Comparison of ENCODE assay signal across 13 cellular contexts in the genomic region with DNA sequence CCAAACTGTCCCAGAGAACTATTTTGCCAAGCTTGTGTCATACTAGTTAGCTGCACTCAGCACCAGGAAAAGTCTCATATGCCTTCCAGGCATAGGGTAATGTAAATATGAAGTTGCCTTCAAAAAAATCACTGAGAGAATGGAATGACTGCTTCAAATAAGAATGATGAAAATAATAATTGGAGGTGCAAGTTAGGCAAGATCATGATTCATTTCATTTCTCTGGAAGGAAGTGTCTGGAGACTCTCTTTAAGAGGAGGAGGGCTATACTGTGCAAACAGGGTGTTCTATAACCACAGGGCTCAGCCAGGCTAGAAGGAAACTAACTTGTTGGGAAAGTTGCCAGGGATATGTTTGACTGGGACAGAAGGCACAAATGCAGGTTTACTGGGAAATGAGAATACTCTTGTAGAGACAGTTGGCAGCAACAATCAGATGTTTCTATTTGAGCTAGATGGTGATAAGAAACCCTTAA. TPM values are rescaled to one million over a fixed set of nuclear protein-coding genes. Genes with fewer than 3 reads are reported as not detected.
A peak's percentile ranks its signal among the peaks of the same experiment; 100 is the strongest.
DNase-seq lines count a peak whose midpoint lies in the region; ATAC-seq, FAIRE-seq and TF ChIP-seq lines count a peak whose summit lies in the region.
"Had no signal": no experiment of that assay in that cellular context is flagged by ENCODE, and none has a peak within 500 bp of the region (broad histone marks: within the 10 kb centered on the region; RNA-seq: fewer than 3 reads in every experiment).

No MANE protein-coding gene starts in this region.

- H3K27ac ChIP-seq in brain microvascular endothelial cell: no peak overlapping the region

- H3K27ac Mint-ChIP-seq in T-helper 17 cell: peak overlapping the region; percentile 61
- H3K27ac Mint-ChIP-seq: CD14-positive monocyte; stimulated activated naive CD8-positive, alpha-beta T cell treated with anti-CD3 and anti-CD28 coated beads, Interleukin-15, amount 100 ng/mL, for 72 hours had no signal

- no peak overlapping the region for H3K4me3 Mint-ChIP-seq in T-helper 17 cell
- H3K4me3 Mint-ChIP-seq: CD14-positive monocyte; stimulated activated naive CD8-positive, alpha-beta T cell treated with anti-CD3 and anti-CD28 coated beads, Interleukin-15, amount 100 ng/mL, for 72 hours had no signal

- CTCF ChIA-PET in GM10248 (lab: Yijun Ruan, JAX): interaction anchor here (0.9 to 2.4 kb wide), 8 partner anchors 9 to 44 kb away, joined by 3 to 11 read pairs (median 4); no protein-coding TSS in a partner anchor

- POLR2A ChIA-PET in GM10248 (lab: Yijun Ruan, JAX): no interaction called here

- ATAC-seq in T-helper 17 cell: no peak
- ATAC-seq: stimulated activated naive CD8-positive, alpha-beta T cell treated with anti-CD3 and anti-CD28 coated beads, Interleukin-15, amount 100 ng/mL, for 72 hours had no signal

- DNase-seq in AML-193 (lab: John Stamatoyannopoulos, UW) (peak; percentile 45 to 48), G401 (ENCODE audit: low spot score) (peak; percentile 37), T-helper 17 cell (no peak), NCI-H2171 (lab: John Stamatoyannopoulos, UW) (no peak), Ammon's horn (ENCODE audit: low spot score) (no peak), brain microvascular endothelial cell (no peak), GM10248 (ENCODE audit: extremely low spot score) (no peak)
- DNase-seq: activated CD4-positive, alpha-beta T cell treated with anti-CD3 and anti-CD28 coated beads, Interleukin-2, amount 50 U/mL, for 48 hours; Right ventricle myocardium superior; stimulated activated naive CD8-positive, alpha-beta T cell treated with anti-CD3 and anti-CD28 coated beads, Interleukin-15, amount 100 ng/mL, for 72 hours had no signal

- H3K4me1 Mint-ChIP-seq in T-helper 17 cell: peaks cover 40% of the 10 kb centered on the region

- in situ Hi-C loops in G401 (cut with HindIII; ENCODE audit: low sequenced_read_pairs): no loop called here
- in situ Hi-C loops in brain microvascular endothelial cell (cut with HindIII; ENCODE audit: low pct_ligation_motif_present, low sequenced_read_pairs): no loop called here

- no peaks in the 10 kb centered on the region for H3K36me3 ChIP-seq in brain microvascular endothelial cell (replicated peaks)

- TF ChIP-seq CTCF in brain microvascular endothelial cell (IDR thresholded peaks at IDR 0.05; ENCODE audit: low read depth, low read length, missing control alignments) (no peak), GM10248 (IDR thresholded peaks at IDR 0.05; ENCODE audit: control extremely low read depth, extremely low read depth, low read depth, missing control alignments) (no peak)

- H3K27me3 Mint-ChIP-seq in T-helper 17 cell: no peaks in the 10 kb centered on the region
- H3K27me3 Mint-ChIP-seq: stimulated activated naive CD8-positive, alpha-beta T cell treated with anti-CD3 and anti-CD28 coated beads, Interleukin-15, amount 100 ng/mL, for 72 hours had no signal

- peaks cover 15% of the 10 kb centered on the region for H3K36me3 Mint-ChIP-seq in T-helper 17 cell (ENCODE audit: low read depth)

- peaks cover 32% of the 10 kb centered on the region for H3K27me3 ChIP-seq in brain microvascular endothelial cell (replicated peaks)

- H3K4me3 ChIP-seq in brain microvascular endothelial cell (ENCODE audit: low read depth, low read length): no peak overlapping the region

- H3K9me3 ChIP-seq in T-helper 17 cell (ENCODE audit: control insufficient read depth, low read length, poor library complexity, severe bottlenecking): no peaks in the 10 kb centered on the region

- peak; percentile 62 for FAIRE-seq in islet of Langerhans (lab: Jason Lieb, UNC)
- FAIRE-seq: HTR-8/SVneo had no signal

RNA-seq across cellular contexts. Expression of gene SIDT1, which starts 4.3 kb away (rescaled TPM):
- not detected in 2 replicates for total RNA-seq in G401 (2014; rRNA removed; shearing (Covaris generic))
- 10 to 100 TPM; 53.8 to 62.5 TPM for total RNA-seq in T-helper 17 cell

RNA-seq across cellular contexts. Expression of gene SPICE1, which starts 21.7 kb away (rescaled TPM):
- total RNA-seq in G401 (2014; rRNA removed; shearing (Covaris generic)): 19.8 and 41.7 TPM in 2 replicates
- 10 to 100 TPM; 13.7 to 16.1 TPM for total RNA-seq in T-helper 17 cell

Comparison
In these comparisons a context has a peak if more than half of its experiments do, and no peak if none do; other contexts are left out.
1. DNase-seq: peak in AML-193 (2 of 2) and G401 (single experiment); none in T-helper 17 cell (0 of 3), NCI-H2171 (single experiment), Ammon's horn (single experiment), brain microvascular endothelial cell (single experiment) and GM10248 (single experiment).
2. RNA of gene SIDT1, which starts 4.3 kb away (total RNA-seq): 53.8 to 62.5 TPM in T-helper 17 cell; not detected in G401; every median in the first group is over 10 times any median in the second.